Comparison of ENCODE assay signal across 22 cellular contexts in the genomic region with DNA sequence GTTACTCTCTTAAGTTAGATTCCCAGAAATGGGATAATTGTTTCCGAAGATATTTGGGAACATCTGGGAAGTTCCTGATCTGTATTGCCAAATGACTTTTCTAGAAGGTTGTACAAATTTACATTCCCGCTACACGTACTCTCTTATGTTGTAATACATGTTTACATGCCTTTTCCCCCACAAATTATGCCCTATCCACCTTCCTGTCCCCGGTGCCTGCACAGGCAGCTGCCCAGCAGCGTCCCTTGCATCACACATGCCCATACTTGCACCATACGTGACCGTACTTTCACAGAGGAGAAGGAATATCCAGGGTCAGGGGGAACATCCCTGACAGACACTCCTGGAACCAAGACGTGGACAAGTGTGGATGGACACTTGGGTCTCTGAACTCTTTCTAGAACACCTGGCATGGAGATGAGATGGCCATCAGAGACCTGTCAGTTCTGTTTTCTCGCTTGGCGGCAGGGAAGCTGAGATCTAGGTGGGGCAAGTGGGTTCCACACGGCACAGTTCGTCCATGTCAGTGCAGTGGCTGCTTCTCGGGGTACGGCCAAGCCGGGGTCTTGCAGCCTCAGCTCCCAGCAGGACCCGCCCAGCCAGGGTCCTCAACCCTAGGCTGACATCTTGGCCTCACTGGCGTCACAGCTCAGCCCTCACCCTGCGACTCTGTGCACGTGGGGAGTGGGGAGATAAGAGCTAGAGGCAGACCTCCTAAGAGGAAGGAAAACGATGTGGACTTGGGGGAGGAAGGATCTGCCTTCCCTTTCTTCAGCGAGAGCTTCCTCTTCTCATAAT. TPM values are rescaled to one million over a fixed set of nuclear protein-coding genes. Genes with fewer than 3 reads are reported as not detected.
A peak's percentile ranks its signal among the peaks of the same experiment; 100 is the strongest.
DNase-seq lines count a peak whose midpoint lies in the region; ATAC-seq and TF ChIP-seq lines count a peak whose summit lies in the region.
"Had no signal": no experiment of that assay in that cellular context is flagged by ENCODE, and none has a peak within 500 bp of the region (broad histone marks: within the 10 kb centered on the region; RNA-seq: fewer than 3 reads in every experiment).

No MANE protein-coding gene starts in this region.

- H3K36me3 Mint-ChIP-seq in GM23338 (ENCODE audit: low read depth) = no peaks in the 10 kb centered on the region; the same call in 2 of the 3 replicates

- no peak overlapping the region for H3K4me2 ChIP-seq in GM23338
- H3K4me2 ChIP-seq: KMS-11 had no signal

- H3K9me2 ChIP-seq in GM23338 (ENCODE audit: insufficient read depth) = no peaks in the 10 kb centered on the region

- H3K27ac Mint-ChIP-seq in GM23338 = peak overlapping the region; percentile 60; the same call in 1 of the 2 replicates
- H3K27ac Mint-ChIP-seq: activated naive CD4-positive, alpha-beta T cell treated with anti-CD3 and anti-CD28 coated beads, Interleukin-2, amount 50 U/mL, for 24 hours; naive thymus-derived CD4-positive, alpha-beta T cell; stimulated activated memory B cell treated with anti-CD40 and anti-IgM and Interleukin-4, amounts not matched to agents 10 μg/mL and 1 μg/mL and 100 μg/mL, for 72 hours had no signal

- no peaks in the 10 kb centered on the region for H3K9me3 ChIP-seq in SK-N-MC (ENCODE audit: low read depth, low read length)
- H3K9me3 ChIP-seq: SJSA1 had no signal

- no peaks in the 10 kb centered on the region for H3K27me3 ChIP-seq in GM23338 (ENCODE audit: insufficient read depth)
- H3K27me3 ChIP-seq: right atrium auricular region, SJSA1 had no signal

- intact Hi-C loops in sciatic nerve (cut with DNase I) = no loop called here

- H3K9me3 Mint-ChIP-seq in GM23338 = no peaks in the 10 kb centered on the region
- H3K9me3 Mint-ChIP-seq: activated naive CD4-positive, alpha-beta T cell treated with anti-CD3 and anti-CD28 coated beads, Interleukin-2, amount 50 U/mL, for 24 hours had no signal

- no peaks in the 10 kb centered on the region for H3F3A ChIP-seq in GM23338 (replicated peaks; ENCODE audit: low read depth)

- H3K27me3 Mint-ChIP-seq in GM23338 (ENCODE audit: insufficient read depth, low read depth, poor library complexity) = no peaks in the 10 kb centered on the region
- H3K27me3 Mint-ChIP-seq: stimulated activated memory B cell treated with anti-CD40 and anti-IgM and Interleukin-4, amounts not matched to agents 10 μg/mL and 1 μg/mL and 100 μg/mL, for 72 hours had no signal

- no peaks in the 10 kb centered on the region for H3K79me2 ChIP-seq in GM23338 (replicated peaks; ENCODE audit: insufficient read depth)

- TF ChIP-seq CTCF in GM23338 (conservative IDR thresholded peaks at IDR 0.05; ENCODE audit: low read depth in 2 of 2) (no peak), fibroblast of mammary gland (conservative IDR thresholded peaks at IDR 0.05; ENCODE audit: control insufficient read depth, insufficient read depth, low read depth, low read length) (no peak)

- H3K4me3 ChIP-seq in GM23338 (no peak overlapping the region), SK-N-MC (no peak overlapping the region), fibroblast of mammary gland (ENCODE audit: control insufficient read depth, low read depth, low read length) (no peak overlapping the region)
- H3K4me3 ChIP-seq: right atrium auricular region, SJSA1 had no signal

- no peak overlapping the region for H3K27ac ChIP-seq in GM23338 (ENCODE audit: low read depth)
- peak overlapping the region; percentile 75 for H3K27ac ChIP-seq in SK-N-MC
- H3K27ac ChIP-seq: C4-2B, KMS-11, right atrium auricular region, SJSA1 had no signal

- DNase-seq in GM23338 (ENCODE audit: low spot score) (no peak), SK-N-MC (ENCODE audit: low read depth, low spot score) (no peak), fibroblast of mammary gland (ENCODE audit: low read depth) (peak; percentile 24), sciatic nerve (ENCODE audit: low spot score) (no peak), RKO (ENCODE audit: low spot score) (no peak), pons (ENCODE audit: low spot score) (no peak)
- no peak for DNase-seq in activated CD4-positive, alpha-beta T cell treated with anti-CD3 and anti-CD28 coated beads for 4 hours
- DNase-seq: activated CD8-positive, alpha-beta memory T cell treated with anti-CD3 and anti-CD28 coated beads, Interleukin-2, amount 50 U/mL, for 4 hours; caudate nucleus; GOT3; left colon; naive thymus-derived CD4-positive, alpha-beta T cell; NCI-H187; NCI-H748 treated with DMSO at 0.1 percent for 48 hours; stimulated activated CD4-positive, alpha-beta T cell treated with anti-CD3 and anti-CD28 coated beads, Interleukin-4, amount 100 ng/mL, for 4 hours had no signal

- no peak for ATAC-seq in GM23338
- ATAC-seq in sciatic nerve = peak; percentile 43
- ATAC-seq in GM18868 (IDR thresholded peaks at IDR 0.05; ENCODE audit: unreplicated experiment) = no peak
- ATAC-seq: left colon; naive thymus-derived CD4-positive, alpha-beta T cell; stimulated activated memory B cell treated with anti-CD40 and anti-IgM and Interleukin-4, amounts not matched to agents 10 μg/mL and 1 μg/mL and 100 μg/mL, for 72 hours had no signal

- H3K4me1 ChIP-seq in GM23338 (ENCODE audit: insufficient read depth) = no peaks in the 10 kb centered on the region
- H3K4me1 ChIP-seq: right atrium auricular region, SJSA1 had no signal

- H2AFZ ChIP-seq in GM23338 = peak overlapping the region; percentile 38; the same call in 1 of the 2 replicates

- H3K36me3 ChIP-seq in GM23338 (ENCODE audit: insufficient read depth) (no peaks in the 10 kb centered on the region), SK-N-MC (ENCODE audit: insufficient read depth, low read length) (no peaks in the 10 kb centered on the region)
- H3K36me3 ChIP-seq: right atrium auricular region, SJSA1 had no signal

- H4K20me1 ChIP-seq in GM23338 (replicated peaks; ENCODE audit: insufficient read depth) = no peaks in the 10 kb centered on the region

- H3K4me3 Mint-ChIP-seq in GM23338 = no peak overlapping the region
- H3K4me3 Mint-ChIP-seq: activated naive CD4-positive, alpha-beta T cell treated with anti-CD3 and anti-CD28 coated beads, Interleukin-2, amount 50 U/mL, for 24 hours; naive thymus-derived CD4-positive, alpha-beta T cell; stimulated activated memory B cell treated with anti-CD40 and anti-IgM and Interleukin-4, amounts not matched to agents 10 μg/mL and 1 μg/mL and 100 μg/mL, for 72 hours had no signal

- no peaks in the 10 kb centered on the region; the same call in 2 of the 3 replicates for H3K4me1 Mint-ChIP-seq in GM23338
- H3K4me1 Mint-ChIP-seq: activated naive CD4-positive, alpha-beta T cell treated with anti-CD3 and anti-CD28 coated beads, Interleukin-2, amount 50 U/mL, for 24 hours; stimulated activated memory B cell treated with anti-CD40 and anti-IgM and Interleukin-4, amounts not matched to agents 10 μg/mL and 1 μg/mL and 100 μg/mL, for 72 hours had no signal

- no peak overlapping the region for H3K9ac ChIP-seq in SK-N-MC (ENCODE audit: insufficient read length)
- H3K9ac ChIP-seq: KMS-11 had no signal

TF ChIP-seq in GM23338, 12 proteins besides CTCF, POLR2A, EP300 and RAD21 (continues in another document):
- TF ChIP-seq STAT1 (IDR thresholded peaks at IDR 0.05; ENCODE audit: unreplicated experiment) = no peak
- no peak for TF ChIP-seq ZNF331 (CRISPR knock-in tag; IDR thresholded peaks at IDR 0.05; ENCODE audit: low read depth)
- TF ChIP-seq CREB1 (CRISPR knock-in tag; IDR thresholded peaks at IDR 0.05; ENCODE audit: low read depth) = no peak
- no peak for TF ChIP-seq EZH2 (IDR thresholded peaks at IDR 0.05; ENCODE audit: low read depth, unreplicated experiment)
- TF ChIP-seq JUNB (IDR thresholded peaks at IDR 0.05; ENCODE audit: unreplicated experiment) = no peak
- TF ChIP-seq, protein P1, sequence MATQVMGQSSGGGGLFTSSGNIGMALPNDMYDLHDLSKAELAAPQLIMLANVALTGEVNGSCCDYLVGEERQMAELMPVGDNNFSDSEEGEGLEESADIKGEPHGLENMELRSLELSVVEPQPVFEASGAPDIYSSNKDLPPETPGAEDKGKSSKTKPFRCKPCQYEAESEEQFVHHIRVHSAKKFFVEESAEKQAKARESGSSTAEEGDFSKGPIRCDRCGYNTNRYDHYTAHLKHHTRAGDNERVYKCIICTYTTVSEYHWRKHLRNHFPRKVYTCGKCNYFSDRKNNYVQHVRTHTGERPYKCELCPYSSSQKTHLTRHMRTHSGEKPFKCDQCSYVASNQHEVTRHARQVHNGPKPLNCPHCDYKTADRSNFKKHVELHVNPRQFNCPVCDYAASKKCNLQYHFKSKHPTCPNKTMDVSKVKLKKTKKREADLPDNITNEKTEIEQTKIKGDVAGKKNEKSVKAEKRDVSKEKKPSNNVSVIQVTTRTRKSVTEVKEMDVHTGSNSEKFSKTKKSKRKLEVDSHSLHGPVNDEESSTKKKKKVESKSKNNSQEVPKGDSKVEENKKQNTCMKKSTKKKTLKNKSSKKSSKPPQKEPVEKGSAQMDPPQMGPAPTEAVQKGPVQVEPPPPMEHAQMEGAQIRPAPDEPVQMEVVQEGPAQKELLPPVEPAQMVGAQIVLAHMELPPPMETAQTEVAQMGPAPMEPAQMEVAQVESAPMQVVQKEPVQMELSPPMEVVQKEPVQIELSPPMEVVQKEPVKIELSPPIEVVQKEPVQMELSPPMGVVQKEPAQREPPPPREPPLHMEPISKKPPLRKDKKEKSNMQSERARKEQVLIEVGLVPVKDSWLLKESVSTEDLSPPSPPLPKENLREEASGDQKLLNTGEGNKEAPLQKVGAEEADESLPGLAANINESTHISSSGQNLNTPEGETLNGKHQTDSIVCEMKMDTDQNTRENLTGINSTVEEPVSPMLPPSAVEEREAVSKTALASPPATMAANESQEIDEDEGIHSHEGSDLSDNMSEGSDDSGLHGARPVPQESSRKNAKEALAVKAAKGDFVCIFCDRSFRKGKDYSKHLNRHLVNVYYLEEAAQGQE (IDR thresholded peaks at IDR 0.05; ENCODE audit: unreplicated experiment) = no peak
- no peak for TF ChIP-seq POLR2AphosphoS5 (IDR thresholded peaks at IDR 0.05; ENCODE audit: low read depth)
- TF ChIP-seq, protein P2, sequence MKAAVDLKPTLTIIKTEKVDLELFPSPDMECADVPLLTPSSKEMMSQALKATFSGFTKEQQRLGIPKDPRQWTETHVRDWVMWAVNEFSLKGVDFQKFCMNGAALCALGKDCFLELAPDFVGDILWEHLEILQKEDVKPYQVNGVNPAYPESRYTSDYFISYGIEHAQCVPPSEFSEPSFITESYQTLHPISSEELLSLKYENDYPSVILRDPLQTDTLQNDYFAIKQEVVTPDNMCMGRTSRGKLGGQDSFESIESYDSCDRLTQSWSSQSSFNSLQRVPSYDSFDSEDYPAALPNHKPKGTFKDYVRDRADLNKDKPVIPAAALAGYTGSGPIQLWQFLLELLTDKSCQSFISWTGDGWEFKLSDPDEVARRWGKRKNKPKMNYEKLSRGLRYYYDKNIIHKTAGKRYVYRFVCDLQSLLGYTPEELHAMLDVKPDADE (IDR thresholded peaks at IDR 0.05) = no peak
- no peak for TF ChIP-seq ZNF114 (CRISPR knock-in tag; IDR thresholded peaks at IDR 0.05)
- no peak for TF ChIP-seq EZH2phosphoT487 (IDR thresholded peaks at IDR 0.05; ENCODE audit: unreplicated experiment)
- no peak for TF ChIP-seq NANOG (IDR thresholded peaks at IDR 0.05; ENCODE audit: borderline replicate concordance)

RNA-seq across cellular contexts. Expression of a gene that starts 24.0 kb away (rescaled TPM):
- total RNA-seq in GM23338 (2014; rRNA removed; shearing (Covaris generic)) = 5.1 and 5.6 TPM in 2 replicates
- 1.4 and 1.6 TPM in 2 replicates for polyA plus RNA-seq in GM23338 (2016; fragmentation: Nextera tagmentation; extraction: Ambion mirVana)
- total RNA-seq in sciatic nerve = 23.5 TPM
